1 cellular context compared by ENCODE assay signal in the genomic region with DNA sequence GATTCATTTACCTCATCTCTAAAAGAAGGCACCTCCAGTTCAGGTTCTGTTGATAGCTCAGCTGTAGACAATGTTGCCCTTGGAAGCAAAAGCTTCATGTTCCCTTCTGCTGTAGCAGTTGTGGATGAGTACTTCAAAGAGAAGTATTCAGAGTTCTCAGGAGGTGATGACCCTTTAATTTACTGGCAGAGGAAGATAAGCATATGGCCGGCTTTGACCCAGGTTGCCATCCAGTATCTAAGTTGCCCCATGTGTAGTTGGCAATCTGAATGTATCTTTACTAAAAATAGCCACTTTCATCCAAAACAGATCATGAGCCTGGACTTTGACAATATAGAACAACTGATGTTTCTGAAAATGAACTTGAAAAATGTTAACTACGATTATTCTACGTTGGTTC.
TF ChIP-seq lines count a peak whose summit lies in the region.

No MANE protein-coding gene starts in this region.

TF ChIP-seq in HEK293T, 16 proteins besides CTCF, POLR2A, EP300 and RAD21 (continued from another document):
- TF ChIP-seq SP1 (IDR thresholded peaks at IDR 0.05) (no peak), L3MBTL2 (conservative IDR thresholded peaks at IDR 0.05) (no peak), ARNT (IDR thresholded peaks at IDR 0.05) (no peak)
